ENCODE assay signal across 9 cellular contexts in the genomic region with DNA sequence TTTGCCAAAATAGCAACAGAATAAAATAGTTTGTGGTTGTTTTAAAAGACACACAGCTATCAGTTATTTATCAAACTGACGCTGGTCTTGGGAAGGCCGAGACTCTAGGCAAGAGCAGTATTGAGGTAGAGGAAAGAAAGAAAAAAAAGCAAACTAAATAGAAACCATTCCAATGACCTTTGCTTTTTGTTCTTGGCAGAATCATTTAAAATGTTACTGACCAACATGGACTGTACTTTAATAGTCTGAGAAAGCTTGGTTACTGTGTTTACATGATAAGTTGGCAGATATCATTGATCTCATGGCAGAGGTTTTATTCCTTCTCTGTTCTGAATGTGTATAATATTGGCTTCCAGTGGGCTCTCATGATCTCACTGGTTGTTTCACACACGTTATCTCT. TPM values are rescaled to one million over a fixed set of nuclear protein-coding genes. Genes with fewer than 3 reads are reported as not detected.
"Had no signal": no experiment of that assay in that cellular context is flagged by ENCODE, and none has a peak within 500 bp of the region (broad histone marks: within the 10 kb centered on the region; RNA-seq: fewer than 3 reads in every experiment).

No MANE protein-coding gene starts in this region.

- H3K36me3 Mint-ChIP-seq: IgD-negative memory B cell had no signal

- H3K4me1 Mint-ChIP-seq: GM23338, H9, IgD-negative memory B cell had no signal

- H3K27ac Mint-ChIP-seq: GM23338, H9, IgD-negative memory B cell had no signal

- H3K4me2 ChIP-seq: GM23338 had no signal

- DNase-seq: H9, HCEC 1CT, KBM-7 had no signal

- H3K4me3 Mint-ChIP-seq: GM23338, H9, IgD-negative memory B cell had no signal

- ATAC-seq: GM23338 had no signal

- H3K4me3 ChIP-seq: GM23338 had no signal

- H2AFZ ChIP-seq: GM23338 had no signal

- FAIRE-seq: H1, H54, HTR-8/SVneo had no signal

RNA-seq across cellular contexts. Expression of a gene that starts 11.9 kb away (rescaled TPM):
- total RNA-seq: GM23338, H1, H9, HT-29 had no signal
- polyA plus RNA-seq: GM23338, H1, IgD-negative memory B cell had no signal
